ENCODE assay signal across 10 cellular contexts in the genomic region with DNA sequence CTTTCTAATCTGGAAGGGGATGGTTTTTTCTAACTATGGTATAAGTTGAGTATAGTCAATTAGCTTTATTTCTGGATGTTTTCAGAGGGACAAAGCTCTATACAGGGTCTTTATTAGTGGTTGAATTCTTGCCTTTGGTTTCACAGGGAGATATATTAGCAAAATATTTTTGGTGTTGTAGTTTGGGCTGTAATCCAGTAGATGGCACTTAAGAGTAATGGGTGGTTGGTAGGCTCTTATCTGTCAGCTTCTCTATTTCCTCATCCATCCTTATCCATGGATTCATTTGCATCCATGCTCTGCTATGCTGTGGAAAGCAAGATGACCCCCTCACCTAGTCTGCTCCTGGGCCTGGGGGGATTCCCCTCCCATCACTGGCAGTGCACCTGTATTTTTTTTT.
DNase-seq lines count a peak whose midpoint lies in the region; ATAC-seq, FAIRE-seq and TF ChIP-seq lines count a peak whose summit lies in the region.
"Had no signal": no experiment of that assay in that cellular context is flagged by ENCODE, and none has a peak within 500 bp of the region (broad histone marks: within the 10 kb centered on the region; RNA-seq: fewer than 3 reads in every experiment).

No MANE protein-coding gene starts in this region.

- DNase-seq in D341Med (ENCODE audit: low spot score) (peak; percentile 25), HEK293T (ENCODE audit: extremely low spot score) (peak; percentile 10), NOMO-1 (lab: John Stamatoyannopoulos, UW; ENCODE audit: unreplicated experiment in 2 of 2) (peak; percentile 1 to 26), epithelial cell of esophagus (ENCODE audit: low read depth) (peak; percentile 22), T1000 (lab: John Stamatoyannopoulos, UW) (no peak), frontal cortex (ENCODE audit: low spot score in 2 of 2) (no peak)
- DNase-seq: NCI-H226 had no signal

- ATAC-seq in GM18502 (IDR thresholded peaks at IDR 0.05; ENCODE audit: poor library complexity, unreplicated experiment) (no peak), esophagus mucosa (no peak)

- no peak for FAIRE-seq in frontal cortex (lab: Jason Lieb, UNC)
- FAIRE-seq: endometrium had no signal

- peak; percentile 46 for TF ChIP-seq CTCF in epithelial cell of esophagus (IDR thresholded peaks at IDR 0.05; ENCODE audit: insufficient read depth, low read depth, low read length, missing control alignments)

- CTCF ChIA-PET in HEK293T (lab: Yijun Ruan, JAX), result no interaction called here

- POLR2A ChIA-PET in HEK293T (lab: Yijun Ruan, JAX), result no interaction called here

- no peak overlapping the region for H3K4me3 ChIP-seq in epithelial cell of esophagus (ENCODE audit: low read length)

TF ChIP-seq in HEK293T, 16 proteins besides CTCF, POLR2A, EP300 and RAD21:
- TF ChIP-seq ELF4 (IDR thresholded peaks at IDR 0.05), result no peak
- no peak for TF ChIP-seq SP1 (IDR thresholded peaks at IDR 0.05)
- no peak for TF ChIP-seq PKNOX1 (IDR thresholded peaks at IDR 0.05)
- no peak for TF ChIP-seq FOXM1 (IDR thresholded peaks at IDR 0.05; ENCODE audit: borderline replicate concordance)
- TF ChIP-seq TARDBP (IDR thresholded peaks at IDR 0.05), result no peak
- no peak for TF ChIP-seq ARNT (IDR thresholded peaks at IDR 0.05)
- TF ChIP-seq SUZ12 (IDR thresholded peaks at IDR 0.05), result no peak
- TF ChIP-seq FOXA1 (IDR thresholded peaks at IDR 0.05), result no peak
- TF ChIP-seq NFRKB (IDR thresholded peaks at IDR 0.05), result no peak

Comparison
In these comparisons a context has a peak if more than half of its experiments do, and no peak if none do; other contexts are left out.
1. DNase-seq: peak in D341Med (single experiment), HEK293T (single experiment), NOMO-1 (2 of 2) and epithelial cell of esophagus (single experiment); none in T1000 (single experiment) and frontal cortex (0 of 2).